In genomic region chr18:62870643-62871042, GRCh38 we compare ENCODE assay signal across 23 cellular contexts.
"Had no signal": no experiment of that assay in that cellular context is flagged by ENCODE, and none has a peak within 500 bp of the region (broad histone marks: within the 10 kb centered on the region; RNA-seq: fewer than 3 reads in every experiment).

No MANE protein-coding gene starts in this region.

- H3K4me3 ChIP-seq: adrenal gland, esophagus squamous epithelium, gastrocnemius medialis had no signal

- FAIRE-seq: small intestine had no signal

- H3K36me3 ChIP-seq: adrenal gland, ascending aorta, brain microvascular endothelial cell, gastrocnemius medialis, tibial artery had no signal

- H3K27me3 ChIP-seq: adrenal gland, ascending aorta, brain microvascular endothelial cell, esophagus squamous epithelium, gastrocnemius medialis, tibial artery had no signal

- H3K27ac ChIP-seq: adrenal gland, ascending aorta, brain microvascular endothelial cell, esophagus squamous epithelium, gastrocnemius medialis had no signal

- DNase-seq: activated CD8-positive, alpha-beta memory T cell treated with anti-CD3 and anti-CD28 coated beads for 24 hours; activated CD8-positive, alpha-beta memory T cell treated with anti-CD3 and anti-CD28 coated beads, Interleukin-2, amount 50 U/mL, for 4 hours; activated naive CD4-positive, alpha-beta T cell; activated T-cell treated with anti-CD3 and anti-CD28 coated beads, Interleukin-2, amount 50 U/mL, for 24 hours; brain microvascular endothelial cell; caudate nucleus; effector memory CD8-positive, alpha-beta T cell; esophagus squamous epithelium; gastrocnemius medialis; hippocampal formation; left ventricle myocardium superior; midbrain; posterior cingulate gyrus; small intestine; stimulated activated CD4-positive, alpha-beta T cell treated with anti-CD3 and anti-CD28 coated beads, Interleukin-2, amount 100 ng/mL, for 24 hours; stimulated activated naive CD8-positive, alpha-beta T cell treated with anti-CD3 and anti-CD28 coated beads, Interleukin-15, amount 100 ng/mL, for 72 hours; T-helper 9 cell; tibial artery had no signal

- H3K9me3 ChIP-seq: adrenal gland, ascending aorta, esophagus squamous epithelium, gastrocnemius medialis, tibial artery had no signal

- ATAC-seq: effector memory CD8-positive, alpha-beta T cell; gastrocnemius medialis; left ventricle myocardium superior; sciatic nerve; stimulated activated effector memory CD8-positive, alpha-beta T cell treated with anti-CD3 and anti-CD28 coated beads, Interleukin-12 subunit alpha, Interleukin-12 subunit beta, amount 100 ng/mL, for 72 hours; WTC11 had no signal

- H3K4me1 ChIP-seq: adrenal gland, gastrocnemius medialis had no signal
